In the genomic region with DNA sequence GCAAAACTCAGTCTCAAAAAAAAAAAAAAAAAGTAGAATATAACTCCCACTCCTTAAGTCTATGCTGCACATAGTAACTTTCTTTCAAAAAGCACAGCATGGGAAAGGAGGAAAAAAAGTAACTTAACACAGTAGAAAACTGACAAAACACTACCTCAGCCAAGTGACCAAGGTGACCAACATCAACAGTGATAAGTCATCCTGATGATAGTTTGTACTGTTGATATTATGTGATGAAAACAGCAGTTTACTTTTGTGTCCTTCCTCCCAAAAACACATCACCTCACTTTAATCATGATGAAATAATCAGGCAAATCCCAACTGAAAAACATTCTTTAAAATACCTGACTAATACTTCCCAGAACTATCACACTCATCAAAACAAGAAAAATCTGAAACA, we compare ENCODE assay signal across 32 cellular contexts. TPM values are rescaled to one million over a fixed set of nuclear protein-coding genes. Genes with fewer than 3 reads are reported as not detected.
"Had no signal": no experiment of that assay in that cellular context is flagged by ENCODE, and none has a peak within 500 bp of the region (broad histone marks: within the 10 kb centered on the region; RNA-seq: fewer than 3 reads in every experiment).

No MANE protein-coding gene starts in this region.

- H3K27me3 ChIP-seq: neural progenitor cell, ovary, spleen, suprapubic skin, testis, tibial artery, transverse colon, upper lobe of right lung, uterus had no signal

- H3K4me1 ChIP-seq: parathyroid adenoma, psoas muscle, spleen, suprapubic skin, testis, tibial artery, transverse colon, upper lobe of right lung, uterus had no signal

- H3K36me3 ChIP-seq: neural progenitor cell, ovary, spleen, suprapubic skin, tibial artery, transverse colon, upper lobe of right lung, uterus had no signal

- ATAC-seq: natural killer cell; psoas muscle; right cardiac atrium; sciatic nerve; stimulated activated memory B cell treated with anti-CD40 and anti-IgM and Interleukin-4, amounts not matched to agents 10 μg/mL and 1 μg/mL and 100 μg/mL, for 72 hours; stimulated activated naive CD8-positive, alpha-beta T cell treated with anti-CD3 and anti-CD28 coated beads, Interleukin-15, amount 100 ng/mL, for 72 hours; stimulated activated naive CD8-positive, alpha-beta T cell treated with anti-CD3 and anti-CD28 coated beads, Interleukin-15, Interleukin-2, amounts not matched to agents 100 U/mL and 50 U/mL, for 24 hours; upper lobe of right lung had no signal

- DNase-seq: natural killer cell; occipital lobe; ovary; posterior cingulate gyrus; psoas muscle; right cardiac atrium; spleen; stimulated activated CD4-positive, alpha-beta T cell treated with anti-CD3 and anti-CD28 coated beads, Interleukin-12 subunit alpha, Interleukin-12 subunit beta, amount 100 ng/mL, for 4 hours; stimulated activated CD4-positive, alpha-beta T cell treated with anti-CD3 and anti-CD28 coated beads, Interleukin-1b, Interleukin-23, amount 100 ng/mL, for 48 hours; stimulated activated CD4-positive, alpha-beta T cell treated with anti-CD3 and anti-CD28 coated beads, Interleukin-4, amount 100 ng/mL, for 1 hour; stimulated activated CD4-positive, alpha-beta T cell treated with anti-CD3 and anti-CD28 coated beads, Interleukin-4, amount 100 ng/mL, for 4 hours; stimulated activated CD8-positive, alpha-beta memory T cell treated with anti-CD3 and anti-CD28 coated beads, Interleukin-4, amount 100 ng/mL, for 48 hours; stimulated activated naive CD4-positive, alpha-beta T cell; stimulated activated naive CD8-positive, alpha-beta T cell treated with anti-CD3 and anti-CD28 coated beads, Interleukin-15, amount 100 ng/mL, for 72 hours; stimulated activated naive CD8-positive, alpha-beta T cell treated with anti-CD3 and anti-CD28 coated beads, Interleukin-15, Interleukin-2, amounts not matched to agents 100 U/mL and 50 U/mL, for 24 hours; substantia nigra; testis; tibial artery; transverse colon; upper lobe of right lung; uterus had no signal

- H3K9me3 ChIP-seq: ovary, psoas muscle, spleen, suprapubic skin, testis, tibial artery, transverse colon, upper lobe of right lung, uterus had no signal

- H3K27ac ChIP-seq: neural progenitor cell, ovary, parathyroid adenoma, psoas muscle, skin epidermis, spleen, suprapubic skin, testis, tibial artery, transverse colon, upper lobe of right lung, uterus had no signal

- H3K4me3 ChIP-seq: neural progenitor cell, ovary, psoas muscle, skin epidermis, smooth muscle cell, spleen, suprapubic skin, testis, tibial artery, transverse colon, upper lobe of right lung, uterus had no signal

RNA-seq across cellular contexts. Expression of a gene that starts 29.3 kb away (rescaled TPM):
- total RNA-seq: natural killer cell, occipital lobe, osteoblast, sciatic nerve, urinary bladder had no signal

RNA-seq across cellular contexts. Expression of a gene that starts 37.8 kb away (rescaled TPM):
- total RNA-seq: natural killer cell, occipital lobe, osteoblast, progenitor cell of endocrine pancreas, psoas muscle, renal cortical epithelial cell, right cardiac atrium, sciatic nerve, smooth muscle cell, spleen, suprapubic skin, transverse colon, upper lobe of right lung, urinary bladder, uterus had no signal

RNA-seq across cellular contexts. Expression of a gene that starts 37.8 kb away (rescaled TPM):
- total RNA-seq: natural killer cell, osteoblast, psoas muscle, right cardiac atrium, sciatic nerve, smooth muscle cell, spleen, transverse colon, upper lobe of right lung, urinary bladder had no signal
